2 cellular contexts compared by ENCODE assay signal in genomic region chrX:95903490-95903889, GRCh38.
TF ChIP-seq lines count a peak whose summit lies in the region.

No MANE protein-coding gene starts in this region.

TF ChIP-seq in GM23338, 12 proteins besides CTCF, POLR2A, EP300 and RAD21:
- no peak for TF ChIP-seq ZNF331 (CRISPR knock-in tag; IDR thresholded peaks at IDR 0.05; ENCODE audit: low read depth)
- no peak for TF ChIP-seq STAT1 (IDR thresholded peaks at IDR 0.05; ENCODE audit: unreplicated experiment)
- TF ChIP-seq CREB1 (CRISPR knock-in tag; IDR thresholded peaks at IDR 0.05; ENCODE audit: low read depth) = no peak
- no peak for TF ChIP-seq EZH2 (IDR thresholded peaks at IDR 0.05; ENCODE audit: low read depth, unreplicated experiment)
- no peak for TF ChIP-seq EZH2phosphoT487 (IDR thresholded peaks at IDR 0.05; ENCODE audit: unreplicated experiment)
- no peak for TF ChIP-seq NANOG (IDR thresholded peaks at IDR 0.05; ENCODE audit: borderline replicate concordance)
- no peak for TF ChIP-seq JUNB (IDR thresholded peaks at IDR 0.05; ENCODE audit: unreplicated experiment)
- TF ChIP-seq, protein P1, sequence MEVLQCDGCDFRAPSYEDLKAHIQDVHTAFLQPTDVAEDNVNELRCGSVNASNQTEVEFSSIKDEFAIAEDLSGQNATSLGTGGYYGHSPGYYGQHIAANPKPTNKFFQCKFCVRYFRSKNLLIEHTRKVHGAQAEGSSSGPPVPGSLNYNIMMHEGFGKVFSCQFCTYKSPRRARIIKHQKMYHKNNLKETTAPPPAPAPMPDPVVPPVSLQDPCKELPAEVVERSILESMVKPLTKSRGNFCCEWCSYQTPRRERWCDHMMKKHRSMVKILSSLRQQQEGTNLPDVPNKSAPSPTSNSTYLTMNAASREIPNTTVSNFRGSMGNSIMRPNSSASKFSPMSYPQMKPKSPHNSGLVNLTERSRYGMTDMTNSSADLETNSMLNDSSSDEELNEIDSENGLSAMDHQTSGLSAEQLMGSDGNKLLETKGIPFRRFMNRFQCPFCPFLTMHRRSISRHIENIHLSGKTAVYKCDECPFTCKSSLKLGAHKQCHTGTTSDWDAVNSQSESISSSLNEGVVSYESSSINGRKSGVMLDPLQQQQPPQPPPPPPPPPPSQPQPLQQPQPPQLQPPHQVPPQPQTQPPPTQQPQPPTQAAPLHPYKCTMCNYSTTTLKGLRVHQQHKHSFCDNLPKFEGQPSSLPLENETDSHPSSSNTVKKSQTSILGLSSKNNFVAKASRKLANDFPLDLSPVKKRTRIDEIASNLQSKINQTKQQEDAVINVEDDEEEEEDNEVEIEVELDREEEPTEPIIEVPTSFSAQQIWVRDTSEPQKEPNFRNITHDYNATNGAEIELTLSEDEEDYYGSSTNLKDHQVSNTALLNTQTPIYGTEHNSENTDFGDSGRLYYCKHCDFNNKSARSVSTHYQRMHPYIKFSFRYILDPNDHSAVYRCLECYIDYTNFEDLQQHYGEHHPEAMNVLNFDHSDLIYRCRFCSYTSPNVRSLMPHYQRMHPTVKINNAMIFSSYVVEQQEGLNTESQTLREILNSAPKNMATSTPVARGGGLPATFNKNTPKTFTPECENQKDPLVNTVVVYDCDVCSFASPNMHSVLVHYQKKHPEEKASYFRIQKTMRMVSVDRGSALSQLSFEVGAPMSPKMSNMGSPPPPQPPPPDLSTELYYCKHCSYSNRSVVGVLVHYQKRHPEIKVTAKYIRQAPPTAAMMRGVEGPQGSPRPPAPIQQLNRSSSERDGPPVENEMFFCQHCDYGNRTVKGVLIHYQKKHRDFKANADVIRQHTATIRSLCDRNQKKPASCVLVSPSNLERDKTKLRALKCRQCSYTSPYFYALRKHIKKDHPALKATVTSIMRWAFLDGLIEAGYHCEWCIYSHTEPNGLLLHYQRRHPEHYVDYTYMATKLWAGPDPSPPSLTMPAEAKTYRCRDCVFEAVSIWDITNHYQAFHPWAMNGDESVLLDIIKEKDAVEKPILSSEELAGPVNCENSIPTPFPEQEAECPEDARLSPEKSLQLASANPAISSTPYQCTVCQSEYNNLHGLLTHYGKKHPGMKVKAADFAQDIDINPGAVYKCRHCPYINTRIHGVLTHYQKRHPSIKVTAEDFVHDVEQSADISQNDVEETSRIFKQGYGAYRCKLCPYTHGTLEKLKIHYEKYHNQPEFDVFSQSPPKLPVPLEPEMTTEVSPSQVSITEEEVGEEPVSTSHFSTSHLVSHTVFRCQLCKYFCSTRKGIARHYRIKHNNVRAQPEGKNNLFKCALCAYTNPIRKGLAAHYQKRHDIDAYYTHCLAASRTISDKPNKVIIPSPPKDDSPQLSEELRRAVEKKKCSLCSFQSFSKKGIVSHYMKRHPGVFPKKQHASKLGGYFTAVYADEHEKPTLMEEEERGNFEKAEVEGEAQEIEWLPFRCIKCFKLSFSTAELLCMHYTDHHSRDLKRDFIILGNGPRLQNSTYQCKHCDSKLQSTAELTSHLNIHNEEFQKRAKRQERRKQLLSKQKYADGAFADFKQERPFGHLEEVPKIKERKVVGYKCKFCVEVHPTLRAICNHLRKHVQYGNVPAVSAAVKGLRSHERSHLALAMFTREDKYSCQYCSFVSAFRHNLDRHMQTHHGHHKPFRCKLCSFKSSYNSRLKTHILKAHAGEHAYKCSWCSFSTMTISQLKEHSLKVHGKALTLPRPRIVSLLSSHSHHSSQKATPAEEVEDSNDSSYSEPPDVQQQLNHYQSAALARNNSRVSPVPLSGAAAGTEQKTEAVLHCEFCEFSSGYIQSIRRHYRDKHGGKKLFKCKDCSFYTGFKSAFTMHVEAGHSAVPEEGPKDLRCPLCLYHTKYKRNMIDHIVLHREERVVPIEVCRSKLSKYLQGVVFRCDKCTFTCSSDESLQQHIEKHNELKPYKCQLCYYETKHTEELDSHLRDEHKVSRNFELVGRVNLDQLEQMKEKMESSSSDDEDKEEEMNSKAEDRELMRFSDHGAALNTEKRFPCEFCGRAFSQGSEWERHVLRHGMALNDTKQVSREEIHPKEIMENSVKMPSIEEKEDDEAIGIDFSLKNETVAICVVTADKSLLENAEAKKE (CRISPR knock-in tag; IDR thresholded peaks at IDR 0.05) = no peak
- TF ChIP-seq POLR2AphosphoS5 (IDR thresholded peaks at IDR 0.05; ENCODE audit: low read depth) = no peak
- no peak for TF ChIP-seq ETS1 (IDR thresholded peaks at IDR 0.05)
- TF ChIP-seq REST (IDR thresholded peaks at IDR 0.05; ENCODE audit: unreplicated experiment) = no peak

TF ChIP-seq in K562, 482 proteins besides CTCF, POLR2A, EP300 and RAD21:
- TF ChIP-seq ZNF146 (CRISPR knock-in tag; IDR thresholded peaks at IDR 0.05; ENCODE audit: unreplicated experiment) (no peak), CBFA2T2 (conservative IDR thresholded peaks at IDR 0.05) (0 out of 2 replicates have a peak, but pooled peaks have one; percentile 28), MXD1 (CRISPR knock-in tag; IDR thresholded peaks at IDR 0.05; ENCODE audit: borderline replicate concordance, poor library complexity, severe bottlenecking) (no peak), CBFA2T3 (IDR thresholded peaks at IDR 0.05) (peak; percentile 61), NFIC (IDR thresholded peaks at IDR 0.05) (no peak), TAL1 (IDR thresholded peaks at IDR 0.05) (peak; percentile 42), SMAD4 (CRISPR knock-in tag; conservative IDR thresholded peaks at IDR 0.05) (peak; percentile 50; the same call in 1 of the 2 replicates), TEAD4 (IDR thresholded peaks at IDR 0.05; ENCODE audit: low read length) (peak; percentile 54; the same call in 1 of the 2 replicates), TEAD4 (CRISPR knock-in tag; IDR thresholded peaks at IDR 0.05; ENCODE audit: borderline replicate concordance) (no peak), TCF3 (CRISPR knock-in tag; IDR thresholded peaks at IDR 0.05) (peak; percentile 21; the same call in 1 of the 2 replicates), NCOR1 (IDR thresholded peaks at IDR 0.05) (peak; percentile 29; the same call in 1 of the 2 replicates)
